17 cellular contexts compared by ENCODE assay signal in the genomic region with DNA sequence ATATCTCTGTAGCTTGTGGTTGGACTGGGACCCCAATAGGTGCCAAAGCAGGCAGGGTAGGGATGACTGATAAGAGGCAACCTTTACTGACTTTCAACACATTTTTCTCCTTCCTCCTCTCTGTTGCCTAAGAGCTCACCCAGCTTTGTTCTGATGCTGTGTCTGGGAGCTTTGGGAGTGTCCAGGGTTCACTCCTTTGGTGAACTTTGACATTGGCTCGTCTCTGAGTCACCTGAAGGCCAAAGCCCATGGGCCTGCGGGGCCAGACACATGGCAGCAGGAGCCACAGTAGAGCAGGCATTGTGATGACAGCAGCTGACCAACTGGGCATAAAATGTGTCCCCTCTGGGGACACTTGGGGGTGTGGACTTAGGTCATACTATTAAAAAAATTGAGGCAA.
DNase-seq lines count a peak whose midpoint lies in the region; ATAC-seq and TF ChIP-seq lines count a peak whose summit lies in the region.
"Had no signal": no experiment of that assay in that cellular context is flagged by ENCODE, and none has a peak within 500 bp of the region (broad histone marks: within the 10 kb centered on the region; RNA-seq: fewer than 3 reads in every experiment).

No MANE protein-coding gene starts in this region.

- H3F3A ChIP-seq in neural progenitor cell (ENCODE audit: low read depth) = no peaks in the 10 kb centered on the region

- CTCF ChIA-PET in IMR-90 (lab: Yijun Ruan, JAX) = interaction anchor here (0.5 to 1.6 kb wide), 3 partner anchors 41 to 45 kb away, joined by 3 to 4 read pairs (median 4); no protein-coding TSS in a partner anchor

- no peak overlapping the region for H3K27ac Mint-ChIP-seq in neural progenitor cell
- H3K27ac Mint-ChIP-seq: B cell; CD4-positive, alpha-beta T cell; HFFc6 had no signal

- H3K4me2 ChIP-seq in IMR-90 (ENCODE audit: low read depth, low read length) (peak overlapping the region; percentile 41; the same call in 1 of the 2 replicates), neural progenitor cell (no peak overlapping the region)

- H3K27ac ChIP-seq in IMR-90 (ENCODE audit: insufficient read depth, low read length) (peak overlapping the region; percentile 64; the same call in 1 of the 2 replicates), neural progenitor cell (no peak overlapping the region), upper lobe of right lung (peak overlapping the region; percentile 49)

- no peak overlapping the region for H2BK15ac ChIP-seq in IMR-90 (ENCODE audit: low read depth, low read length)

- no peak overlapping the region for H4K8ac ChIP-seq in IMR-90 (ENCODE audit: low read depth in 2 of 2, low read length in 2 of 2)

- intact Hi-C loops in IMR-90 (cut with micrococcal nuclease) (no loop called here), upper lobe of right lung (cut with DNase I) (no loop called here)

- H4K20me1 ChIP-seq in IMR-90 (ENCODE audit: insufficient read depth, low read length) (no peaks in the 10 kb centered on the region), neural progenitor cell (ENCODE audit: low read depth) (no peaks in the 10 kb centered on the region)

- DNase-seq in IMR-90 (no peak), left lobe of liver (ENCODE audit: low spot score) (peak; percentile 75), neural progenitor cell (ENCODE audit: low spot score) (no peak), upper lobe of right lung (no peak), NCI-H187 treated with DMSO at 0.1 percent for 48 hours (lab: John Stamatoyannopoulos, UW) (no peak), MG63 (no peak), NCI-H526 (lab: John Stamatoyannopoulos, UW) (no peak)
- DNase-seq: Calu3; CD4-positive, alpha-beta T cell; GOT3; HFFc6; NCI-H1436; NCI-H2029 treated with DMSO at 0.1 percent for 48 hours; NCI-H510A treated with DMSO at 0.1 percent for 48 hours had no signal

- H3K36me3 ChIP-seq in IMR-90 (ENCODE audit: control insufficient read depth, insufficient read depth, low read length) (no peaks in the 10 kb centered on the region), neural progenitor cell (no peaks in the 10 kb centered on the region), upper lobe of right lung (no peaks in the 10 kb centered on the region), MG63 (no peaks in the 10 kb centered on the region)

- no peak overlapping the region for H3K4ac ChIP-seq in IMR-90 (ENCODE audit: low read depth, low read length)

- H4K5ac ChIP-seq in IMR-90 (ENCODE audit: low read depth, low read length) = no peak overlapping the region

- no peaks in the 10 kb centered on the region for H3K27me3 ChIP-seq in IMR-90 (ENCODE audit: control insufficient read depth, insufficient read depth, low read length)
- no peaks in the 10 kb centered on the region for H3K27me3 ChIP-seq in neural progenitor cell
- no peaks in the 10 kb centered on the region for H3K27me3 ChIP-seq in upper lobe of right lung
- H3K27me3 ChIP-seq in MG63 = no peaks in the 10 kb centered on the region

- dilution Hi-C loops in IMR-90 (cut with HindIII; ENCODE audit: low sequenced_read_pairs, unreplicated experiment) = no loop called here

- no peak overlapping the region for H4K91ac ChIP-seq in IMR-90 (ENCODE audit: insufficient read depth, low read depth, low read length)

- no peak overlapping the region for H3K56ac ChIP-seq in IMR-90 (ENCODE audit: extremely low read depth, insufficient read depth, low read length)

- ATAC-seq in IMR-90 (ENCODE audit: low read depth) (no peak), left lobe of liver (peak; percentile 83), upper lobe of right lung (no peak), HG03280 (IDR thresholded peaks at IDR 0.05; ENCODE audit: unreplicated experiment) (no peak)
- ATAC-seq: K562 had no signal

- no peak for TF ChIP-seq RAD21 in IMR-90 (IDR thresholded peaks at IDR 0.05; ENCODE audit: low read length)

- no peak overlapping the region; the same call in 1 of the 2 replicates for H3K18ac ChIP-seq in IMR-90 (ENCODE audit: low read depth, low read length)

- no peak overlapping the region for H3K4me3 Mint-ChIP-seq in neural progenitor cell
- H3K4me3 Mint-ChIP-seq: B cell; CD4-positive, alpha-beta T cell; HFFc6 had no signal

- in situ Hi-C loops in IMR-90 (cut with MboI; ENCODE audit: low sequenced_read_pairs) = no loop called here

- peaks cover 6% of the 10 kb centered on the region; the same call in 1 of the 2 replicates for H3K4me1 ChIP-seq in IMR-90 (ENCODE audit: control insufficient read depth, insufficient read depth, low read length)
- peaks cover 11% of the 10 kb centered on the region for H3K4me1 ChIP-seq in neural progenitor cell
- no peaks in the 10 kb centered on the region for H3K4me1 ChIP-seq in upper lobe of right lung

- no peak overlapping the region for H3K23ac ChIP-seq in IMR-90 (ENCODE audit: low read depth, low read length)

- no peaks in the 10 kb centered on the region for H3K79me1 ChIP-seq in IMR-90 (ENCODE audit: low read depth in 1 of 2, low read length in 2 of 2)

- TF ChIP-seq CTCF in IMR-90 (conservative IDR thresholded peaks at IDR 0.05; ENCODE audit: low read depth, low read length) (no peak), neural progenitor cell (IDR thresholded peaks at IDR 0.05) (no peak), upper lobe of right lung (IDR thresholded peaks at IDR 0.05) (no peak)

- no peaks in the 10 kb centered on the region for H3K9me1 ChIP-seq in IMR-90 (ENCODE audit: insufficient read depth, low read length)

- H2AK5ac ChIP-seq in IMR-90 (ENCODE audit: low read depth, low read length) = no peak overlapping the region

- peaks cover 3% of the 10 kb centered on the region for H3K27me3 Mint-ChIP-seq in neural progenitor cell (ENCODE audit: insufficient read depth, low read depth)
- H3K27me3 Mint-ChIP-seq: B cell; CD4-positive, alpha-beta T cell had no signal

- WGBS in IMR-90 (ENCODE audit: extremely low coverage in 2 of 2, insufficient read length in 1 of 2), 2 experiments = no CpG with 5 or more reads among the region's 2 CpGs

- peaks cover 10% of the 10 kb centered on the region for H3K4me1 Mint-ChIP-seq in neural progenitor cell
- H3K4me1 Mint-ChIP-seq: B cell had no signal

- H3K4me3 ChIP-seq in IMR-90 (ENCODE audit: insufficient read depth, low read depth, low read length) (no peak overlapping the region), neural progenitor cell (no peak overlapping the region), upper lobe of right lung (no peak overlapping the region), MG63 (no peak overlapping the region)
- H3K4me3 ChIP-seq: K562 had no signal

- H2BK20ac ChIP-seq in IMR-90 (ENCODE audit: low read depth, low read length) = no peak overlapping the region

- H3K14ac ChIP-seq in IMR-90 (replicated peaks; ENCODE audit: low read depth, low read length) = no peak overlapping the region

- H3K36me3 Mint-ChIP-seq in neural progenitor cell = no peaks in the 10 kb centered on the region

- H2AFZ ChIP-seq in IMR-90 (replicated peaks; ENCODE audit: low read length, poor library complexity) = no peak overlapping the region
- peak overlapping the region; percentile 52 for H2AFZ ChIP-seq in neural progenitor cell (replicated peaks)

- no peak overlapping the region for H2BK120ac ChIP-seq in IMR-90 (ENCODE audit: low read depth, low read length)

- no peaks in the 10 kb centered on the region for H3K79me2 ChIP-seq in neural progenitor cell (ENCODE audit: low read depth)

- TF ChIP-seq POLR2A in IMR-90 (IDR thresholded peaks at IDR 0.05; ENCODE audit: low read depth, low read length) = no peak

- H3K9me3 Mint-ChIP-seq in neural progenitor cell = no peaks in the 10 kb centered on the region
- H3K9me3 Mint-ChIP-seq: CD4-positive, alpha-beta T cell; HFFc6 had no signal

- no TSS peak for BruUV-seq in IMR-90 (replicated peaks; lab: Mats Ljungman, UMichigan)

- H3K9me3 ChIP-seq in IMR-90 (ENCODE audit: control insufficient read depth, insufficient read depth, low read length) = no peaks in the 10 kb centered on the region
- no peaks in the 10 kb centered on the region for H3K9me3 ChIP-seq in neural progenitor cell (ENCODE audit: low read depth)
- no peaks in the 10 kb centered on the region for H3K9me3 ChIP-seq in upper lobe of right lung
- no peaks in the 10 kb centered on the region for H3K9me3 ChIP-seq in MG63

- H3K9ac ChIP-seq in IMR-90 (ENCODE audit: low read depth, low read length) = no peak overlapping the region
- H3K9ac ChIP-seq in neural progenitor cell = no peak overlapping the region

- POLR2A ChIA-PET in IMR-90 (lab: Charles Lee; ENCODE audit: unreplicated experiment) = no interaction called here

- H2AK9ac ChIP-seq in IMR-90 (replicated peaks; ENCODE audit: low read depth, low read length, poor library complexity) = no peak overlapping the region

- H2BK5ac ChIP-seq in IMR-90 (ENCODE audit: low read depth, low read length, poor library complexity, severe bottlenecking) = no peak overlapping the region

TF ChIP-seq in IMR-90, 13 proteins besides CTCF, POLR2A, EP300 and RAD21:
- TF ChIP-seq BHLHE40 (IDR thresholded peaks at IDR 0.05; ENCODE audit: low read depth, low read length) (no peak), MAZ (IDR thresholded peaks at IDR 0.05; ENCODE audit: borderline replicate concordance, low read depth, low read length) (no peak), MAFK (IDR thresholded peaks at IDR 0.05; ENCODE audit: low read depth, low read length) (no peak)
TF ChIP-seq in IMR-90: peak in this region for 0.
